ENCODE assay signal across 1 cellular context in the genomic region with DNA sequence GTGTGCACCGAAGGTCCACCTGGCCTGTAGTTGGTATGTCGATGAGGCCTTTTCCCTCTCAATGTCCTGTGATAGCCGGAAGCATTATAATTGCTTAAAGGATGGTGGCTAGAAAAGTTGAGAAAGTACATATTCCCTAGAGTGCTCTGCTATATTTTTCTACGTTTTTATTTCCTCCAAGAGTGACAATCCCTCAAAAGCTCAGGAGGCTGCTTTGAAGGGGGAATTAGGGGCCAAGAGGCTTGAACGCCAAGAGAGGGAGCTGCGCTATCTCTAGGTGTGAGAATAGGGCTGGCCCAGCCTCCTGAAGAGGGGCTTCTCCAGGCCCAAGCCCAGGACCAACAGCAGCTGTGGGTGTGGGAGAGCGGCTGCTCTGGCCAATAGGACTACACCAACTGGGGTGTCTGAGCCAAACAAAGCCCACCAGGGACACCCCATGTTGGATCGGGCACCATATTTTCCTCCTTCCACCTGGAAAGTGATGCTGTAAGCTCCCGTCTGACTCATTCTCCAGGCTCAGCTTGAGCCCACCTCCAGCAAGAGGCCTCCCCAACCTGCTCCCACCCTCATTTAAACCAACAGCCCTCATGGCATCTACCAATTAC.
TF ChIP-seq lines count a peak whose summit lies in the region.

No MANE protein-coding gene starts in this region.

TF ChIP-seq in GM12878, 131 proteins besides CTCF, POLR2A, EP300 and RAD21 (continued from another document):
- TF ChIP-seq, protein P1, sequence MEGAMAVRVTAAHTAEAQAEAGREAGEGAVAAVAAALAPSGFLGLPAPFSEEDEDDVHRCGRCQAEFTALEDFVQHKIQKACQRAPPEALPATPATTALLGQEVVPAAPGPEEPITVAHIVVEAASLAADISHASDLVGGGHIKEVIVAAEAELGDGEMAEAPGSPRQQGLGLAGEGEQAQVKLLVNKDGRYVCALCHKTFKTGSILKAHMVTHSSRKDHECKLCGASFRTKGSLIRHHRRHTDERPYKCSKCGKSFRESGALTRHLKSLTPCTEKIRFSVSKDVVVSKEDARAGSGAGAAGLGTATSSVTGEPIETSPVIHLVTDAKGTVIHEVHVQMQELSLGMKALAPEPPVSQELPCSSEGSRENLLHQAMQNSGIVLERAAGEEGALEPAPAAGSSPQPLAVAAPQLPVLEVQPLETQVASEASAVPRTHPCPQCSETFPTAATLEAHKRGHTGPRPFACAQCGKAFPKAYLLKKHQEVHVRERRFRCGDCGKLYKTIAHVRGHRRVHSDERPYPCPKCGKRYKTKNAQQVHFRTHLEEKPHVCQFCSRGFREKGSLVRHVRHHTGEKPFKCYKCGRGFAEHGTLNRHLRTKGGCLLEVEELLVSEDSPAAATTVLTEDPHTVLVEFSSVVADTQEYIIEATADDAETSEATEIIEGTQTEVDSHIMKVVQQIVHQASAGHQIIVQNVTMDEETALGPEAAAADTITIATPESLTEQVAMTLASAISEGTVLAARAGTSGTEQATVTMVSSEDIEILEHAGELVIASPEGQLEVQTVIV (IDR thresholded peaks at IDR 0.05; ENCODE audit: borderline replicate concordance, partially characterized antibody) = no peak
- TF ChIP-seq ATF2 (IDR thresholded peaks at IDR 0.05; ENCODE audit: low read length) (no peak), JUNB (IDR thresholded peaks at IDR 0.05) (no peak), BACH1 (IDR thresholded peaks at IDR 0.05; ENCODE audit: borderline replicate concordance) (0 out of 2 replicates have a peak, but pooled peaks have one; percentile 58), YY1 (IDR thresholded peaks at IDR 0.05; ENCODE audit: low read depth, low read length) (peak; percentile 6; the same call in 1 of the 2 replicates), ATF3 (IDR thresholded peaks at IDR 0.05; ENCODE audit: borderline replicate concordance, extremely low read depth, low read depth, low read length) (no peak)
TF ChIP-seq in GM12878: peak in this region for 14.
